Comparison of ENCODE assay signal across 1 cellular context in the genomic region with DNA sequence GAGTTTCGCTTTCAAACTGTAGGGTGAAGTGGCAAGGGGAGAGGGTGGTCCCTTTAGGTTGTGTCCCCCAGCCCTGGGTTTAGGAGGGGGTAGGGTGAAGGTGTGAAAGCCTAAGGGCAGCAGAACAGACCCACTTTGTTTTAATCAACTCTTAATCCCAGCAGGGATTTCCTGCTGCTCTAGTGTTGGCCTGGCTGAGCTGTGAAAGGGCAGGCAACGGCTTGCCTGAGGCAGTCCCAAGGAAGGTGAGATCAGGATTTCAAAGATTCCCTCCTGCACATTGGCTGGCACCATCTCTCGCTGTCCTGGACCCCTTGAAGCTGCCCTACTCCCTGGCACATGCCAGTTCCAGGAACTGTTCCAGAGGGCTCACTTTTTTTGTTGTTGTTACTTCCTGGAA.
TF ChIP-seq lines count a peak whose summit lies in the region.

No MANE protein-coding gene starts in this region.

TF ChIP-seq in WTC11, 78 proteins besides CTCF, POLR2A, EP300 and RAD21 (continued from another document):
- TF ChIP-seq ARID4B (CRISPR knock-in tag; IDR thresholded peaks at IDR 0.05; ENCODE audit: borderline replicate concordance) (no peak), SOX15 (CRISPR knock-in tag; IDR thresholded peaks at IDR 0.05) (no peak)
- TF ChIP-seq, protein P1, sequence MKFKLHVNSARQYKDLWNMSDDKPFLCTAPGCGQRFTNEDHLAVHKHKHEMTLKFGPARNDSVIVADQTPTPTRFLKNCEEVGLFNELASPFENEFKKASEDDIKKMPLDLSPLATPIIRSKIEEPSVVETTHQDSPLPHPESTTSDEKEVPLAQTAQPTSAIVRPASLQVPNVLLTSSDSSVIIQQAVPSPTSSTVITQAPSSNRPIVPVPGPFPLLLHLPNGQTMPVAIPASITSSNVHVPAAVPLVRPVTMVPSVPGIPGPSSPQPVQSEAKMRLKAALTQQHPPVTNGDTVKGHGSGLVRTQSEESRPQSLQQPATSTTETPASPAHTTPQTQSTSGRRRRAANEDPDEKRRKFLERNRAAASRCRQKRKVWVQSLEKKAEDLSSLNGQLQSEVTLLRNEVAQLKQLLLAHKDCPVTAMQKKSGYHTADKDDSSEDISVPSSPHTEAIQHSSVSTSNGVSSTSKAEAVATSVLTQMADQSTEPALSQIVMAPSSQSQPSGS (CRISPR knock-in tag; IDR thresholded peaks at IDR 0.05; ENCODE audit: borderline replicate concordance, low read depth) = no peak
